ENCODE assay signal across 18 cellular contexts in the genomic region with DNA sequence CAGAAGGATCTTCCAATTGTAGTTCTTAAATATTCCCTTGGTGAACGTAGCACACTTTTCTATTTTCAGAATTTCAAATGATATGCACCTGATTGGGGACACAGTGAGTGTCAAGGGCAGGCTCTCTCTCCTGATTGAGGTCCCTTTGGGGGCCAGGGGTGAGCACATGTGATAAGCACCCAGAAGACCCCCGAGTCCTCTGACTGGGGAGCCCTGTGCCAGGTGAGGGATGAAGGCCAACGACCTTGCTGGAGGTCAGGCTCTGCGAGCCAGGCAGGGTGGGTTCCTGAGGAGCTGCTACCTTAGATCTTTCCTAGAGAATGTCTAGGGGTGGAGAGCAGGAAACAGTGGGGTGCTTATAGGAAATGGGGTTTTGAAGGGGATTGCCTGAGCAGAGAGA.
DNase-seq lines count a peak whose midpoint lies in the region; ATAC-seq, FAIRE-seq and TF ChIP-seq lines count a peak whose summit lies in the region.
"Had no signal": no experiment of that assay in that cellular context is flagged by ENCODE, and none has a peak within 500 bp of the region (broad histone marks: within the 10 kb centered on the region; RNA-seq: fewer than 3 reads in every experiment).

No MANE protein-coding gene starts in this region.

- intact Hi-C loops in Right ventricle myocardium inferior (cut with DNase I) (loop anchor here (10.0 kb wide), 2 partner anchors 731 to 1061 kb away; no protein-coding TSS in a partner anchor), cardiac septum (cut with DNase I) (no loop called here), lower lobe of right lung (cut with DNase I) (no loop called here), Calu3 (cut with micrococcal nuclease; ENCODE audit: unreplicated experiment) (no loop called here)

- no peaks in the 10 kb centered on the region for H3K9me3 ChIP-seq in lower lobe of right lung
- H3K9me3 ChIP-seq in neural progenitor cell (ENCODE audit: low read depth), result peaks cover 6% of the 10 kb centered on the region
- H3K9me3 ChIP-seq in SJCRH30 (replicated peaks), result peaks cover 4% of the 10 kb centered on the region; the same call in 1 of the 2 replicates

- H3K4me3 ChIP-seq in lower lobe of right lung, result no peak overlapping the region
- no peak overlapping the region for H3K4me3 ChIP-seq in neural progenitor cell
- no peak overlapping the region for H3K4me3 ChIP-seq in SJCRH30
- H3K4me3 ChIP-seq: GM23338 had no signal

- CTCF ChIA-PET in Calu3 (lab: Charles Lee), result no interaction called here

- peaks cover 50% of the 10 kb centered on the region for H3K27me3 ChIP-seq in lower lobe of right lung (ENCODE audit: low read depth)
- peaks cover 5% of the 10 kb centered on the region for H3K27me3 ChIP-seq in neural progenitor cell
- peaks cover 8% of the 10 kb centered on the region for H3K27me3 ChIP-seq in SJCRH30

- no peak overlapping the region for H3K9ac ChIP-seq in neural progenitor cell

- H3K4me1 Mint-ChIP-seq in neural progenitor cell (peaks cover 11% of the 10 kb centered on the region), Calu3 (ENCODE audit: low read depth, unreplicated experiment) (no peaks in the 10 kb centered on the region)

- H3K4me3 Mint-ChIP-seq in neural progenitor cell (peak overlapping the region; percentile 89), Calu3 (ENCODE audit: low read depth, unreplicated experiment) (no peak overlapping the region)
- H3K4me3 Mint-ChIP-seq: B cell; CD4-positive, alpha-beta T cell; GM23338 had no signal

- no TSS peak for BruUV-seq in Calu3 (replicated peaks; lab: Mats Ljungman, UMichigan)

- H3K27me3 Mint-ChIP-seq in neural progenitor cell (ENCODE audit: insufficient read depth, low read depth) (peaks cover 6% of the 10 kb centered on the region), Calu3 (ENCODE audit: unreplicated experiment) (no peaks in the 10 kb centered on the region)

- H3K4me1 ChIP-seq in lower lobe of right lung, result no peaks in the 10 kb centered on the region
- peaks cover 18% of the 10 kb centered on the region for H3K4me1 ChIP-seq in neural progenitor cell
- H3K4me1 ChIP-seq in SJCRH30, result peaks cover 3% of the 10 kb centered on the region; the same call in 1 of the 2 replicates

- no peak for TF ChIP-seq CTCF in lower lobe of right lung (IDR thresholded peaks at IDR 0.05)
- TF ChIP-seq CTCF in neural progenitor cell (IDR thresholded peaks at IDR 0.05), result no peak
- TF ChIP-seq CTCF in Calu3 (IDR thresholded peaks at IDR 0.05; ENCODE audit: unreplicated experiment), result no peak

- peaks cover 19% of the 10 kb centered on the region for H3K79me2 ChIP-seq in neural progenitor cell (ENCODE audit: low read depth)

- H3K4me2 ChIP-seq in neural progenitor cell, result no peak overlapping the region
- H3K4me2 ChIP-seq: GM23338 had no signal

- FAIRE-seq in RCC 7860 (lab: Jason Lieb, UNC), result no peak
- FAIRE-seq: G401.6, GM12891 had no signal

- H4K20me1 ChIP-seq in neural progenitor cell (ENCODE audit: low read depth), result peaks cover 21% of the 10 kb centered on the region

- H3K27ac Mint-ChIP-seq in neural progenitor cell (no peak overlapping the region), Calu3 (ENCODE audit: unreplicated experiment) (no peak overlapping the region)
- H3K27ac Mint-ChIP-seq: B cell; CD4-positive, alpha-beta T cell; GM23338 had no signal

- H2AFZ ChIP-seq in neural progenitor cell (replicated peaks), result no peak overlapping the region
- H2AFZ ChIP-seq: GM23338 had no signal

- no peak for ATAC-seq in Right ventricle myocardium inferior
- ATAC-seq in lower lobe of right lung, result no peak
- ATAC-seq: GM23338 had no signal

- H3K27ac ChIP-seq in lower lobe of right lung, result no peak overlapping the region
- H3K27ac ChIP-seq in neural progenitor cell, result no peak overlapping the region
- no peak overlapping the region for H3K27ac ChIP-seq in SJCRH30

- peaks cover 19% of the 10 kb centered on the region for H3F3A ChIP-seq in neural progenitor cell (ENCODE audit: low read depth)

- DNase-seq in Right ventricle myocardium inferior (ENCODE audit: missing footprints) (peak; percentile 4), cardiac septum (ENCODE audit: low spot score) (no peak), lower lobe of right lung (peak; percentile 12), neural progenitor cell (ENCODE audit: low spot score) (no peak), SJCRH30 (no peak), Calu3 (no peak), RCC 7860 (ENCODE audit: low spot score) (no peak)
- DNase-seq: 8988T; ACHN; C1 segment of cervical spinal cord; CD4-positive, alpha-beta T cell; DMS79; EL; H7 had no signal

- H3K36me3 ChIP-seq in lower lobe of right lung, result no peaks in the 10 kb centered on the region
- peaks cover 3% of the 10 kb centered on the region for H3K36me3 ChIP-seq in neural progenitor cell
- no peaks in the 10 kb centered on the region for H3K36me3 ChIP-seq in SJCRH30

- H3K9me3 Mint-ChIP-seq in neural progenitor cell (peaks cover 19% of the 10 kb centered on the region), Calu3 (ENCODE audit: low read depth, unreplicated experiment) (peaks cover 14% of the 10 kb centered on the region)

- peaks cover 9% of the 10 kb centered on the region for H3K36me3 Mint-ChIP-seq in neural progenitor cell
- H3K36me3 Mint-ChIP-seq in Calu3 (ENCODE audit: insufficient read depth, unreplicated experiment), result no peaks in the 10 kb centered on the region

Comparison
In these comparisons a context has a peak if more than half of its experiments do, and no peak if none do; other contexts are left out.
1. DNase-seq: peak in Right ventricle myocardium inferior (single experiment) and lower lobe of right lung (single experiment); none in cardiac septum (single experiment), neural progenitor cell (single experiment), SJCRH30 (0 of 2), Calu3 (single experiment) and RCC 7860 (single experiment).